13 cellular contexts compared by ENCODE assay signal in genomic region chr15:99132584-99133287, GRCh38. TPM values are rescaled to one million over a fixed set of nuclear protein-coding genes. Genes with fewer than 3 reads are reported as not detected.
DNase-seq lines count a peak whose midpoint lies in the region; ATAC-seq and TF ChIP-seq lines count a peak whose summit lies in the region.
"Had no signal": no experiment of that assay in that cellular context is flagged by ENCODE, and none has a peak within 500 bp of the region (broad histone marks: within the 10 kb centered on the region; RNA-seq: fewer than 3 reads in every experiment).

No MANE protein-coding gene starts in this region.

- H3K4me1 Mint-ChIP-seq in chondrocyte (ENCODE audit: low read depth): peaks cover 44% of the 10 kb centered on the region
- H3K4me1 Mint-ChIP-seq in mesothelial cell of epicardium: peaks cover 18% of the 10 kb centered on the region

- H3K9ac ChIP-seq in skeletal muscle tissue (ENCODE audit: low read depth in 1 of 3, low read length in 3 of 3): no peak overlapping the region

- no peak overlapping the region for H3K4me3 Mint-ChIP-seq in chondrocyte (ENCODE audit: unreplicated experiment)
- H3K4me3 Mint-ChIP-seq in mesothelial cell of epicardium: no peak overlapping the region

- H3K27me3 Mint-ChIP-seq in chondrocyte (ENCODE audit: low read depth) (no peaks in the 10 kb centered on the region), mesothelial cell of epicardium (ENCODE audit: low read depth) (no peaks in the 10 kb centered on the region)

- H3K36me3 ChIP-seq in Panc1 (ENCODE audit: control insufficient read depth, insufficient read depth, low read length) (peaks cover 5% of the 10 kb centered on the region; the same call in 1 of the 2 replicates), skeletal muscle tissue (ENCODE audit: control insufficient read depth in 3 of 3, insufficient read depth in 3 of 3, low read length in 3 of 3) (peaks cover 58 to 73% (median 63%) of the 10 kb centered on the region in 3 donors), testis (ENCODE audit: low read depth, missing control alignments) (no peaks in the 10 kb centered on the region), vagina (peaks cover 3 to 30% of the 10 kb centered on the region in 2 donors)

- H3K9me3 Mint-ChIP-seq in chondrocyte (ENCODE audit: low read depth): no peaks in the 10 kb centered on the region
- H3K9me3 Mint-ChIP-seq in mesothelial cell of epicardium: no peaks in the 10 kb centered on the region

- H3K27ac ChIP-seq in Panc1 (ENCODE audit: low read length) (no peak overlapping the region), skeletal muscle tissue (ENCODE audit: low read depth, low read length) (peak overlapping the region; percentile 3), testis (no peak overlapping the region), vagina (no peak overlapping the region)

- BruUV-seq in Panc1 (replicated peaks; lab: Mats Ljungman, UMichigan): no TSS peak

- ATAC-seq in Panc1: 0 out of 2 replicates have a peak, but pooled peaks have one; percentile 8
- ATAC-seq in HG03378 (IDR thresholded peaks at IDR 0.05; ENCODE audit: unreplicated experiment): no peak
- ATAC-seq in HG03439 (IDR thresholded peaks at IDR 0.05; ENCODE audit: unreplicated experiment): no peak

- H3K27ac Mint-ChIP-seq in chondrocyte (ENCODE audit: unreplicated experiment) (peak overlapping the region; percentile 18), mesothelial cell of epicardium (peak overlapping the region; percentile 54)

- TF ChIP-seq POLR2A in testis (IDR thresholded peaks at IDR 0.05): no peak
- TF ChIP-seq POLR2A in vagina (IDR thresholded peaks at IDR 0.05): no peak

- CTCF ChIA-PET in Panc1 (lab: Charles Lee): no interaction called here

- H3K4me1 ChIP-seq in Panc1 (ENCODE audit: control insufficient read depth, insufficient read depth, low read length): no peaks in the 10 kb centered on the region; the same call in 1 of the 2 replicates
- peaks cover 14 to 68% (median 47%) of the 10 kb centered on the region in 3 donors for H3K4me1 ChIP-seq in skeletal muscle tissue (ENCODE audit: control insufficient read depth in 3 of 3, insufficient read depth in 3 of 3, low read length in 3 of 3)
- H3K4me1 ChIP-seq in testis: no peaks in the 10 kb centered on the region
- H3K4me1 ChIP-seq in vagina: no peaks in the 10 kb centered on the region

- no peak for DNase-seq in Panc1 (ENCODE audit: low read depth, low spot score)
- DNase-seq in chondrocyte (ENCODE audit: low spot score): no peak
- DNase-seq in mesothelial cell of epicardium (ENCODE audit: low spot score in 2 of 2, unreplicated experiment in 2 of 2): peak in 1 of 2 experiments; percentile 37
- no peak for DNase-seq in testis
- no peak for DNase-seq in vagina (ENCODE audit: extremely low spot score in 2 of 2)
- DNase-seq: GF-D8, Karpas-422, NCI-H1930, NCI-H2227 treated with DMSO at 0.1 percent for 48 hours, NCI-H526 had no signal

- in situ Hi-C loops in Panc1 (cut with HindIII; ENCODE audit: low pct_unique_long_range_greater_than_20kb, low sequenced_read_pairs): no loop called here

- POLR2A ChIA-PET in Panc1 (lab: Charles Lee): no interaction called here

- peaks cover 46% of the 10 kb centered on the region for H3K36me3 Mint-ChIP-seq in chondrocyte (ENCODE audit: low read depth)
- peaks cover 31% of the 10 kb centered on the region for H3K36me3 Mint-ChIP-seq in mesothelial cell of epicardium

- no peak for TF ChIP-seq CTCF in Panc1 (IDR thresholded peaks at IDR 0.05)
- no peak for TF ChIP-seq CTCF in chondrocyte (IDR thresholded peaks at IDR 0.05)
- TF ChIP-seq CTCF in mesothelial cell of epicardium (IDR thresholded peaks at IDR 0.05; ENCODE audit: unreplicated experiment): no peak
- no peak for TF ChIP-seq CTCF in testis (IDR thresholded peaks at IDR 0.05)
- no peak for TF ChIP-seq CTCF in vagina (IDR thresholded peaks at IDR 0.05)

- H3K9me3 ChIP-seq in Panc1 (ENCODE audit: control insufficient read depth, insufficient read depth, low read depth, low read length) (no peaks in the 10 kb centered on the region), skeletal muscle tissue (ENCODE audit: control insufficient read depth in 3 of 3, low read length in 3 of 3) (no peaks in the 10 kb centered on the region), testis (no peaks in the 10 kb centered on the region), vagina (no peaks in the 10 kb centered on the region)

- intact Hi-C loops in Panc1 (cut with micrococcal nuclease; ENCODE audit: unreplicated experiment): no loop called here
- intact Hi-C loops in testis (cut with DNase I; ENCODE audit: low total_unique reads): no loop called here
- intact Hi-C loops in vagina (cut with DNase I): no loop called here

- H3K27me3 ChIP-seq in Panc1 (ENCODE audit: control insufficient read depth, insufficient read depth, low read length): no peaks in the 10 kb centered on the region
- H3K27me3 ChIP-seq in skeletal muscle tissue (ENCODE audit: control insufficient read depth in 3 of 3, insufficient read depth in 3 of 3, low read length in 3 of 3): no peaks in the 10 kb centered on the region
- no peaks in the 10 kb centered on the region for H3K27me3 ChIP-seq in testis
- no peaks in the 10 kb centered on the region for H3K27me3 ChIP-seq in vagina

- H3K4me3 ChIP-seq in Panc1 (ENCODE audit: low read depth in 2 of 2, low read length in 2 of 2) (no peak overlapping the region), skeletal muscle tissue (ENCODE audit: low read length in 3 of 3) (no peak overlapping the region), testis (no peak overlapping the region), vagina (no peak overlapping the region)

- WGBS in testis, 2 donors: 87 to 88% methylated on average over 21 of the region's 21 CpGs

RNA-seq across cellular contexts. Expression of gene SYNM, which starts 27.9 kb away (rescaled TPM):
- total RNA-seq in Panc1 (2021; ENCODE audit: unreplicated experiment) (38.9 TPM), chondrocyte (13.2 to 23.4 TPM (median 22.1 TPM) in 3 replicates), mesothelial cell of epicardium (1.2 to 1.4 TPM (median 1.3 TPM) in 3 replicates), skeletal muscle tissue (53.2 TPM), testis (10 to 100 TPM in 1 of 2 donors, 1 to 10 TPM in 1; 10.0 to 11.1 TPM), vagina (62.6 TPM)
- 29.7 TPM for polyA plus RNA-seq in Panc1 (2012; ENCODE audit: insufficient read length)
- polyA plus RNA-seq in testis (ENCODE audit: insufficient read depth, low read depth, low replicate concordance): 17.9 TPM
